23 cellular contexts compared by ENCODE assay signal in genomic region chr1:30403061-30403645, GRCh38.
"Had no signal": no experiment of that assay in that cellular context is flagged by ENCODE, and none has a peak within 500 bp of the region (broad histone marks: within the 10 kb centered on the region; RNA-seq: fewer than 3 reads in every experiment).

No MANE protein-coding gene starts in this region.

- H3K4me1 ChIP-seq: esophagus squamous epithelium, left lung, prostate gland, tibial nerve had no signal

- H3K36me3 ChIP-seq: esophagus squamous epithelium, left lung, ovary, prostate gland, tibial nerve, WERI-Rb-1 had no signal

- H3K27ac Mint-ChIP-seq: activated T-helper 1 cell treated with anti-CD3 and anti-CD28 coated beads, Interleukin-12 subunit alpha, Interleukin-12 subunit beta, Interleukin-2, Interleukin-4 antibody, amounts not matched to agents 30 ng/mL and 10 ng/mL and 1 ng/mL, durations not matched to agents 14 hours and 24 hours and 36 hours; nephron progenitor cell had no signal

- DNase-seq: activated CD4-positive, alpha-beta T cell treated with anti-CD3 and anti-CD28 coated beads for 48 hours; activated CD4-positive, alpha-beta T cell treated with anti-CD3 and anti-CD28 coated beads, Interleukin-2, amount 50 U/mL, for 48 hours; activated CD8-positive, alpha-beta memory T cell treated with anti-CD3 and anti-CD28 coated beads for 24 hours; activated gamma-delta T cell treated with Interleukin-2 at 50 U/mL for 16 hours; activated naive CD4-positive, alpha-beta T cell treated with anti-CD3 and anti-CD28 coated beads, Interleukin-2, amount 50 U/mL, for 16 hours; dermis blood vessel endothelial cell; effector CD4-positive, alpha-beta T cell; esophagus squamous epithelium; kidney glomerular epithelial cell; mesendoderm; mucosa of descending colon; nephron progenitor cell; ovary; retina; stimulated activated naive CD4-positive, alpha-beta T cell; WERI-Rb-1 had no signal

- H3K4me3 Mint-ChIP-seq: activated T-helper 1 cell treated with anti-CD3 and anti-CD28 coated beads, Interleukin-12 subunit alpha, Interleukin-12 subunit beta, Interleukin-2, Interleukin-4 antibody, amounts not matched to agents 30 ng/mL and 10 ng/mL and 1 ng/mL, durations not matched to agents 14 hours and 24 hours and 36 hours; nephron progenitor cell had no signal

- H3K27me3 ChIP-seq: ovary, tibial nerve had no signal

- H3K9me3 ChIP-seq: esophagus squamous epithelium, left lung, mucosa of descending colon, ovary, prostate gland, tibial nerve had no signal

- H3K27ac ChIP-seq: epithelial cell of prostate, esophagus squamous epithelium, left lung, ovary, prostate gland, tibial nerve, WERI-Rb-1 had no signal

- H3K4me3 ChIP-seq: esophagus squamous epithelium, left lung, lung, mucosa of descending colon, ovary, prostate gland, tibial nerve had no signal

- H3K9me3 Mint-ChIP-seq: activated T-helper 1 cell treated with anti-CD3 and anti-CD28 coated beads, Interleukin-12 subunit alpha, Interleukin-12 subunit beta, Interleukin-2, Interleukin-4 antibody, amounts not matched to agents 30 ng/mL and 10 ng/mL and 1 ng/mL, durations not matched to agents 14 hours and 24 hours and 36 hours; nephron progenitor cell had no signal

- ATAC-seq: activated CD4-positive, CD25-positive, alpha-beta regulatory T cell treated with anti-CD3 and anti-CD28 coated beads, Interleukin-2, amount 50 U/mL, for 24 hours; left lung; mucosa of descending colon had no signal
